ENCODE assay signal across 28 cellular contexts in genomic region chr3:149933008-149933407, GRCh38.
"Had no signal": no experiment of that assay in that cellular context is flagged by ENCODE, and none has a peak within 500 bp of the region (broad histone marks: within the 10 kb centered on the region; RNA-seq: fewer than 3 reads in every experiment).

No MANE protein-coding gene starts in this region.

- H3K4me1 Mint-ChIP-seq: nephron, neural progenitor cell had no signal

- H3K9me3 ChIP-seq: ovary, right lobe of liver, sigmoid colon, thoracic aorta, thyroid gland, upper lobe of left lung, vagina had no signal

- H3K36me3 Mint-ChIP-seq: natural killer cell had no signal

- ATAC-seq: naive thymus-derived CD4-positive, alpha-beta T cell; natural killer cell; right cardiac atrium; stimulated activated memory B cell treated with anti-CD40 and anti-IgM and Interleukin-4, amounts not matched to agents 10 μg/mL and 1 μg/mL and 100 μg/mL, for 72 hours had no signal

- H3K27ac Mint-ChIP-seq: nephron; neural progenitor cell; progenitor cell of endocrine pancreas; stimulated activated memory B cell treated with anti-CD40 and anti-IgM and Interleukin-4, amounts not matched to agents 10 μg/mL and 1 μg/mL and 100 μg/mL, for 72 hours; stimulated activated naive CD8-positive, alpha-beta T cell treated with anti-CD3 and anti-CD28 coated beads, Interleukin-15, Interleukin-2, amounts not matched to agents 100 ng/mL and 50 ng/mL, for 24 hours had no signal

- DNase-seq: naive thymus-derived CD4-positive, alpha-beta T cell; natural killer cell; occipital lobe; ovary; posterior cingulate gyrus; psoas muscle; right cardiac atrium; right lobe of liver; sigmoid colon; small intestine; stimulated activated CD4-positive, alpha-beta T cell treated with anti-CD3 and anti-CD28 coated beads, Interleukin-1b, Interleukin-23, amount 100 ng/mL, for 48 hours; stimulated activated CD4-positive, alpha-beta T cell treated with anti-CD3 and anti-CD28 coated beads, Interleukin-4, amount 100 ng/mL, for 1 hour; stimulated activated CD4-positive, alpha-beta T cell treated with anti-CD3 and anti-CD28 coated beads, Interleukin-4, amount 100 ng/mL, for 4 hours; stimulated activated CD8-positive, alpha-beta memory T cell treated with anti-CD3 and anti-CD28 coated beads, Interleukin-4, amount 100 ng/mL, for 48 hours; stimulated activated naive CD4-positive, alpha-beta T cell treated with Interleukin-2 at 50 U/mL for 16 hours; stomach; thyroid gland; trophoblast cell; upper lobe of left lung had no signal

- H3K4me3 ChIP-seq: neural progenitor cell, ovary, psoas muscle, right lobe of liver, sigmoid colon, stomach, thoracic aorta, thyroid gland, tibial nerve, upper lobe of left lung, vagina had no signal

- H3K27me3 ChIP-seq: neural progenitor cell, ovary, right lobe of liver, sigmoid colon, stomach, thyroid gland, tibial nerve, upper lobe of left lung, vagina had no signal

- H3K4me3 Mint-ChIP-seq: naive thymus-derived CD4-positive, alpha-beta T cell; natural killer cell; nephron; neural progenitor cell; stimulated activated memory B cell treated with anti-CD40 and anti-IgM and Interleukin-4, amounts not matched to agents 10 μg/mL and 1 μg/mL and 100 μg/mL, for 72 hours; stimulated activated naive CD8-positive, alpha-beta T cell treated with anti-CD3 and anti-CD28 coated beads, Interleukin-15, Interleukin-2, amounts not matched to agents 100 ng/mL and 50 ng/mL, for 24 hours had no signal

- H3K9me3 Mint-ChIP-seq: natural killer cell; stimulated activated naive CD8-positive, alpha-beta T cell treated with anti-CD3 and anti-CD28 coated beads, Interleukin-15, Interleukin-2, amounts not matched to agents 100 ng/mL and 50 ng/mL, for 24 hours had no signal

- H3K36me3 ChIP-seq: neural progenitor cell, ovary, thoracic aorta, thyroid gland had no signal

- H3K9ac ChIP-seq: neural progenitor cell, parathyroid adenoma had no signal

- H3K27me3 Mint-ChIP-seq: naive thymus-derived CD4-positive, alpha-beta T cell; progenitor cell of endocrine pancreas; stimulated activated memory B cell treated with anti-CD40 and anti-IgM and Interleukin-4, amounts not matched to agents 10 μg/mL and 1 μg/mL and 100 μg/mL, for 72 hours; stimulated activated naive CD8-positive, alpha-beta T cell treated with anti-CD3 and anti-CD28 coated beads, Interleukin-15, Interleukin-2, amounts not matched to agents 100 ng/mL and 50 ng/mL, for 24 hours had no signal

- H3K27ac ChIP-seq: neural progenitor cell, ovary, parathyroid adenoma, psoas muscle, right lobe of liver, sigmoid colon, stomach, thoracic aorta, thyroid gland, tibial nerve, upper lobe of left lung, vagina had no signal

- H3K4me1 ChIP-seq: neural progenitor cell, vagina had no signal
